8 cellular contexts compared by ENCODE assay signal in the genomic region with DNA sequence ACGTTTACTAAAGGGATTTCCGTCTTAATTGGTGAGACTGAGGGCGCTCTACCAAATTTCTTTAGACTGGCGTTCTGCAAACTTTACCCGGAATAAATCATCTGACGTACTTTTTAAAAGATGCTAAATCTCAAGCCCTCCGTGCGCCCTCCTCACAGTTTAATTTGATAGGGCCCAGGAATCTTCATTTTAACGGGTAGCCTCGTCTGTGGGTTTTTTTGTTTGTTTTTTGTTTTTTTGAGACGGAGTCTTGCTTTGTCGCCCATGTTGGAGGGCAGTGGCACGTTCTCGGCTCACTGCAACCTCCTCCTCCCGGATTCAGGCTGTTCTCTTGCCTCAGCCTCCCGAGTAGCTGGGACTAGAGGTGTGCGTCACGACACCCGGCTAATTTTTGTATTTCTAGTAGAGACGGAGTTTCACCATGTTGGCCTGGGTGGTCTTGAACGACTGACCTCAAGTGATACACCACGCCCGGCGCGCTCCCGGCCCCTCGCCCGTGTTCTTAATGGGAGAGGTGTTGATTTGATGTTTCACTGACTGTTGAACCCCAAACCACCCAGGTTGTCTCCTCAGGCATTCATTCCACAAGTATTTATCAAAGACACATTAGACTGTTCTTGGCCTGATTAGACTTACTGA. TPM values are rescaled to one million over a fixed set of nuclear protein-coding genes. Genes with fewer than 3 reads are reported as not detected.
DNase-seq lines count a peak whose midpoint lies in the region; ATAC-seq, FAIRE-seq and TF ChIP-seq lines count a peak whose summit lies in the region.

No MANE protein-coding gene starts in this region.

- H3K27ac ChIP-seq in heart right ventricle (peak overlapping the region; percentile 93 to 100 (median 98)), mammary epithelial cell (ENCODE audit: insufficient read depth, low read depth, low read length) (peak overlapping the region; percentile 97), vagina (peak overlapping the region; percentile 98)

- no peaks in the 10 kb centered on the region for H4K20me1 ChIP-seq in mammary epithelial cell (ENCODE audit: insufficient read depth, low read length)

- ATAC-seq in heart right ventricle (no peak), left cardiac atrium (no peak), GM21723 (IDR thresholded peaks at IDR 0.05; ENCODE audit: unreplicated experiment) (no peak)

- H3K9me3 ChIP-seq in heart right ventricle (no peaks in the 10 kb centered on the region), mammary epithelial cell (replicated peaks; ENCODE audit: insufficient read depth, low read length) (no peaks in the 10 kb centered on the region), mononuclear cell (ENCODE audit: low read depth, low read length) (no peaks in the 10 kb centered on the region), vagina (no peaks in the 10 kb centered on the region)

- dilution Hi-C loops in mammary epithelial cell (cut with HindIII; ENCODE audit: low sequenced_read_pairs), result no loop called here

- CTCF ChIA-PET in mammary epithelial cell (lab: Charles Lee; ENCODE audit: low non-redundant PET), result no interaction called here

- H2AFZ ChIP-seq in mammary epithelial cell (ENCODE audit: low read depth, low read length), result peak overlapping the region; percentile 98

- WGBS in heart right ventricle, 2 donors, result 77% methylated on average over 28 of the region's 28 CpGs
- WGBS in mammary epithelial cell (ENCODE audit: low coverage, missing lambda C conversion rate), result 36% methylated on average over 26 of the region's 28 CpGs

- no peak for TF ChIP-seq POLR2A in vagina (IDR thresholded peaks at IDR 0.05)

- peaks cover 79% of the 10 kb centered on the region for H3K79me2 ChIP-seq in mammary epithelial cell (ENCODE audit: insufficient read depth, low read length)

- peak overlapping the region; percentile 74 to 98 (median 84) for H3K4me3 ChIP-seq in heart right ventricle
- peak overlapping the region; percentile 86 to 95 (median 93) for H3K4me3 ChIP-seq in mammary epithelial cell (replicated peaks in 1 of 3; ENCODE audit: insufficient read depth in 1 of 3, low read depth in 2 of 3, low read length in 3 of 3)
- H3K4me3 ChIP-seq in mononuclear cell (ENCODE audit: low read length), result peak overlapping the region; percentile 99
- peak overlapping the region; percentile 81 to 97 for H3K4me3 ChIP-seq in vagina

- intact Hi-C loops in heart right ventricle (cut with DNase I) (loop anchor here in 3 of 10 donors (5.0 to 10.0 kb wide), 2 partner anchors 69 to 727 kb away; a partner anchor contains a TSS), left cardiac atrium (cut with DNase I) (no loop called here), mammary epithelial cell (cut with micrococcal nuclease) (loop anchor here (10.0 kb wide), 1 partner anchor 307 kb away; a partner anchor contains a TSS), vagina (cut with DNase I) (no loop called here)

- FAIRE-seq in RCC 7860 (lab: Jason Lieb, UNC), result no peak

- BruUV-seq in mammary epithelial cell (replicated peaks; lab: Mats Ljungman, UMichigan), result no TSS peak

- H3K4me2 ChIP-seq in mammary epithelial cell (ENCODE audit: insufficient read depth, low read depth, low read length), result peak overlapping the region; percentile 88

- H3K9ac ChIP-seq in mammary epithelial cell (ENCODE audit: insufficient read depth, low read length), result peak overlapping the region; percentile 95

- H3K36me3 ChIP-seq in heart right ventricle, result peaks cover 0 to 22% (median 0%) of the 10 kb centered on the region in 9 donors
- peaks cover 4% of the 10 kb centered on the region for H3K36me3 ChIP-seq in mammary epithelial cell (ENCODE audit: insufficient read depth, low read length)
- no peaks in the 10 kb centered on the region for H3K36me3 ChIP-seq in vagina

- TF ChIP-seq CTCF in heart right ventricle (IDR thresholded peaks at IDR 0.05) (no peak), mammary epithelial cell (conservative IDR thresholded peaks at IDR 0.05 in 1 of 2, IDR thresholded peaks at IDR 0.05 in 1 of 2; ENCODE audit: extremely low read depth in 1 of 2, insufficient read depth in 1 of 2, low read depth in 1 of 2, low read length in 2 of 2) (no peak), vagina (IDR thresholded peaks at IDR 0.05) (no peak)

- H3K27me3 ChIP-seq in heart right ventricle (no peaks in the 10 kb centered on the region), mammary epithelial cell (ENCODE audit: insufficient read depth, low read length) (no peaks in the 10 kb centered on the region), mononuclear cell (ENCODE audit: insufficient read depth, low read length) (no peaks in the 10 kb centered on the region), vagina (no peaks in the 10 kb centered on the region)

- in situ Hi-C loops in mammary epithelial cell (cut with MboI; ENCODE audit: low sequenced_read_pairs in 2 of 2), result no loop called here

- DNase-seq in heart right ventricle (no peak), left cardiac atrium (no peak), mammary epithelial cell (no peak), vagina (ENCODE audit: extremely low spot score in 2 of 2) (peak in 1 of 2 donors; percentile 89), RCC 7860 (ENCODE audit: low spot score) (no peak), kidney tubule cell (ENCODE audit: low spot score) (no peak)

- H3K4me1 ChIP-seq in heart right ventricle (peaks cover 4 to 38% (median 25%) of the 10 kb centered on the region in 9 donors), mammary epithelial cell (ENCODE audit: insufficient read depth, low read length) (peaks cover 9% of the 10 kb centered on the region), mononuclear cell (ENCODE audit: insufficient read depth, low read length) (peaks cover 37% of the 10 kb centered on the region), vagina (peaks cover 28% of the 10 kb centered on the region)

RNA-seq across cellular contexts. Expression of a gene that starts 1.3 kb away (rescaled TPM):
- total RNA-seq in heart right ventricle (10 to 100 TPM in 6 of 10 donors, 1 to 10 TPM in 4; 6.3 to 16.2 (median 11.0) TPM), left cardiac atrium (10 to 100 TPM; 13.7 to 15.2 TPM), mammary epithelial cell (10 to 100 TPM; 15.2 to 32.5 TPM), mononuclear cell (8.6 TPM), vagina (8.3 TPM)
- polyA plus RNA-seq in heart right ventricle (1 to 10 TPM in 1 of 2 donors, under 1 TPM in 1; 0.95 to 5.1 TPM), mammary epithelial cell (38.9 TPM)
- polyA minus RNA-seq in mammary epithelial cell, result 18.3 TPM

RNA-seq across cellular contexts. Expression of a gene that starts 1.6 kb away (rescaled TPM):
- total RNA-seq in heart right ventricle (100 to 1,000 TPM in 8 of 10 donors, 10 to 100 TPM in 2; 95.1 to 129 (median 121) TPM), left cardiac atrium (100 to 1,000 TPM; 129 to 139 TPM), mammary epithelial cell (10 to 100 TPM; 30.5 to 73.1 TPM), mononuclear cell (26.8 TPM), vagina (6.6 TPM)
- polyA plus RNA-seq in heart right ventricle (100 to 1,000 TPM in 1 of 2 donors, 10 to 100 TPM in 1; 84.3 to 341 TPM), mammary epithelial cell (119 TPM)
- 13.4 TPM for polyA minus RNA-seq in mammary epithelial cell

RNA-seq across cellular contexts. Expression of a gene that starts 27.4 kb away (rescaled TPM):
- total RNA-seq in heart right ventricle (10 to 100 TPM; 22.3 to 32.0 (median 29.9) TPM), left cardiac atrium (10 to 100 TPM; 19.4 to 21.3 TPM), mammary epithelial cell (10 to 100 TPM; 31.7 to 60.8 TPM), mononuclear cell (42.5 TPM), vagina (29.7 TPM)
- polyA plus RNA-seq in heart right ventricle (10 to 100 TPM in 1 of 2 donors, 1 to 10 TPM in 1; 7.4 to 15.5 TPM), mammary epithelial cell (27.3 TPM)
- polyA minus RNA-seq in mammary epithelial cell, result 29.2 TPM
